10 cellular contexts compared by ENCODE assay signal in the genomic region with DNA sequence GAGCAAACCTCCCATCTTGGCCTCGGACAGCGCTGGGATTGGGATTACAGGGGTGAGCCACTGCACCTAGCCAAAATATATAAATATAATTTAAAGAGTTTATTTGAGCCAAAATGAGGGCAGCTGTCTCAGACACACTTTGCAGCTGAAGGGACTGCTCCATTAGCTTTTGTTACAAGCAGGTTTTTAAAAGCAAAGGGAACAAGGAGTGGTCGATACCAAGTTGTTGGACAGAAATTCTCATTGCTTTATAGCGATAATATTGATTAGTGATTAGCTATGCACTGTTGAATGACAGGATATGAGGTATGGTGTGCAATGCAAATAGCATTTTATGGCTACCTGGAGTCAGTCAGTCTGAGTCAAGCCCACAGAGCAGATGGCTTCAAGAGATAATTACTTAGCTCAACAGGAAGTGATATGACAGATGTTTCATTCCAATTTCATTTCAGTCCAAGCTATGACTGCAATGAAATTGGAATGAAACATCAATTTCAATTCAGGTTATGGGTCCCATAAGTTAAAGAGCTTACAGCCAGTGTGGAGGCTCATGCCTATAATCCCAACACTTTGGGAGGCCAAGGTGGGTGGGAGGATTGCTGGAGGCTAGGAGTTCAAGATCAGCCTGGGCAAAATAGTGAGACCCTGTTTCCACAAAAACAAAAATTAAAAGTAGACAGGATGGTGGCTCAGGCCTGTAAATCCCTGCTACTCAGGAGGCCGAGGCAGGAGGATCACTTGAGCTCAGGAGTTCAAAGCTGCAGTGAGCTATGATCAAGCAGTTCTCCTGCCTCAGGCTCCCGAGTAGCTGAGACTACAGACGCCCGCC. TPM values are rescaled to one million over a fixed set of nuclear protein-coding genes. Genes with fewer than 3 reads are reported as not detected.
DNase-seq lines count a peak whose midpoint lies in the region; ATAC-seq, FAIRE-seq and TF ChIP-seq lines count a peak whose summit lies in the region.
"Had no signal": no experiment of that assay in that cellular context is flagged by ENCODE, and none has a peak within 500 bp of the region (broad histone marks: within the 10 kb centered on the region; RNA-seq: fewer than 3 reads in every experiment).

No MANE protein-coding gene starts in this region.

- 0 out of 2 replicates have a peak, but pooled peaks have one; percentile 26 for TF ChIP-seq POLR2A in K562 (conservative IDR thresholded peaks at IDR 0.05)

- ATAC-seq in K562 (peak; percentile 95), HG03571 (IDR thresholded peaks at IDR 0.05; ENCODE audit: unreplicated experiment) (no peak)

- 48% methylated on average over 8 of the region's 8 CpGs for WGBS in K562 (ENCODE audit: insufficient coverage, low coverage, missing lambda C conversion rate)

- no peaks in the 10 kb centered on the region for H3K79me2 ChIP-seq in K562 (ENCODE audit: control insufficient read depth, insufficient read depth, low read length)

- CTCF ChIA-PET in K562 (lab: Yijun Ruan, JAX; ENCODE audit: low intra/inter-chr PET ratio) = no interaction called here

- no peaks in the 10 kb centered on the region for H3K9me3 ChIP-seq in K562 (replicated peaks; ENCODE audit: control insufficient read depth, insufficient read depth, low read depth, low read length)
- no peaks in the 10 kb centered on the region for H3K9me3 ChIP-seq in SJCRH30 (replicated peaks)
- H3K9me3 ChIP-seq: Caco-2 had no signal

- H2AFZ ChIP-seq in K562 (ENCODE audit: low read depth, low read length) = no peak overlapping the region

- no TSS peak for BruUV-seq in K562 (replicated peaks; lab: Mats Ljungman, UMichigan)

- H4K20me1 ChIP-seq in K562 (replicated peaks; ENCODE audit: control insufficient read depth, insufficient read depth, low read length) = no peaks in the 10 kb centered on the region

- peaks cover 70% of the 10 kb centered on the region for H3K36me3 ChIP-seq in K562 (ENCODE audit: control insufficient read depth, insufficient read depth, low read length)
- peaks cover 20% of the 10 kb centered on the region for H3K36me3 ChIP-seq in SJCRH30

- TF ChIP-seq RAD21 in K562 (CRISPR knock-in tag; conservative IDR thresholded peaks at IDR 0.05 in 1 of 2, IDR thresholded peaks at IDR 0.05 in 1 of 2) = no peak; a peak in 1 of 4 replicates

- H3K4me3 ChIP-seq in K562 = no peak overlapping the region
- H3K4me3 ChIP-seq in SJCRH30 = no peak overlapping the region

- peak; percentile 86 for FAIRE-seq in K562 (lab: Jason Lieb, UNC)

- no peaks in the 10 kb centered on the region for H3K9me1 ChIP-seq in K562 (ENCODE audit: control insufficient read depth, insufficient read depth, low read length)

- peak overlapping the region; percentile 67 for H3K4me2 ChIP-seq in K562 (ENCODE audit: insufficient read depth, low read length)

- H3K4me1 ChIP-seq in K562 (replicated peaks in 1 of 2; ENCODE audit: control insufficient read depth in 2 of 2, insufficient read depth in 2 of 2, low read length in 2 of 2) = peaks cover 5 to 13% of the 10 kb centered on the region in 2 experiments; a peak in 4 of 5 replicates
- peaks cover 2% of the 10 kb centered on the region; the same call in 1 of the 2 replicates for H3K4me1 ChIP-seq in SJCRH30
- H3K4me1 ChIP-seq: Caco-2 had no signal

- peak overlapping the region in 1 of 2 experiments; percentile 41; a peak in 2 of 4 replicates for H3K9ac ChIP-seq in K562 (ENCODE audit: insufficient read depth in 1 of 2, low read depth in 2 of 2, low read length in 2 of 2)

- TF ChIP-seq CTCF in K562 (IDR thresholded peaks at IDR 0.05 in 2 of 3, conservative IDR thresholded peaks at IDR 0.05 in 1 of 3; ENCODE audit: insufficient read depth in 2 of 3, low read depth in 1 of 3, low read length in 3 of 3) = no peak

- POLR2A ChIA-PET in K562 (lab: Yijun Ruan, JAX) = interaction anchor here (0.7 to 1.2 kb wide), 7 partner anchors 13 to 490 kb away, joined by 3 to 6 read pairs (median 3); a partner anchor contains a TSS

- H3K27ac ChIP-seq in K562 (ENCODE audit: extremely low read depth, low read depth, low read length) (peak overlapping the region; percentile 78), SJCRH30 (no peak overlapping the region)

- no peaks in the 10 kb centered on the region for H3K27me3 ChIP-seq in K562 (ENCODE audit: control insufficient read depth in 2 of 2, insufficient read depth in 2 of 2, low read length in 2 of 2)
- H3K27me3 ChIP-seq in SJCRH30 = no peaks in the 10 kb centered on the region

- intact Hi-C loops in K562 (cut with micrococcal nuclease) = no loop called here

- in situ Hi-C loops in K562 (cut with MboI) = no loop called here

- DNase-seq in A172 (ENCODE audit: low spot score) (peak; percentile 74), GF-D8 (lab: John Stamatoyannopoulos, UW) (peak; percentile 43), NCI-H446 treated with DMSO at 0.1 percent for 48 hours (lab: John Stamatoyannopoulos, UW) (peak; percentile 50), K562 (ENCODE audit: extremely low read depth in 1 of 4, low spot score in 3 of 4) (peak; percentile 53 to 83 (median 71)), SJCRH30 (no peak), activated gamma-delta T cell treated with Interleukin-2 at 50 U/mL for 16 hours (no peak)
- no peak for DNase-seq in stimulated activated CD8-positive, alpha-beta memory T cell treated with anti-CD3 and anti-CD28 coated beads, Interleukin-4, amount 100 ng/mL, for 48 hours
- DNase-seq: Caco-2, cerebellar nuclear complex had no signal

- peak; percentile 96 for TF ChIP-seq EP300 in K562 (IDR thresholded peaks at IDR 0.05; ENCODE audit: low read length)

TF ChIP-seq in K562, 482 proteins besides CTCF, POLR2A, EP300 and RAD21 (continues in another document):
- TF ChIP-seq EWSR1 (IDR thresholded peaks at IDR 0.05; ENCODE audit: borderline replicate concordance, low read depth, partially characterized antibody) = no peak
- TF ChIP-seq SPI1 (IDR thresholded peaks at IDR 0.05; ENCODE audit: borderline replicate concordance, low read depth, low read length) = peak; percentile 63; the same call in 1 of the 2 replicates
- TF ChIP-seq FOS (IDR thresholded peaks at IDR 0.05; ENCODE audit: extremely low read depth, insufficient read length) = peak; percentile 32
- TF ChIP-seq ARNT (IDR thresholded peaks at IDR 0.05) = 0 out of 4 replicates have a peak, but pooled peaks of 1 of the 2 experiments have one; percentile 68
- no peak for TF ChIP-seq POLR3G (IDR thresholded peaks at IDR 0.05; ENCODE audit: extremely low read depth, insufficient read length, insufficient replicate concordance)
- TF ChIP-seq, protein P1, sequence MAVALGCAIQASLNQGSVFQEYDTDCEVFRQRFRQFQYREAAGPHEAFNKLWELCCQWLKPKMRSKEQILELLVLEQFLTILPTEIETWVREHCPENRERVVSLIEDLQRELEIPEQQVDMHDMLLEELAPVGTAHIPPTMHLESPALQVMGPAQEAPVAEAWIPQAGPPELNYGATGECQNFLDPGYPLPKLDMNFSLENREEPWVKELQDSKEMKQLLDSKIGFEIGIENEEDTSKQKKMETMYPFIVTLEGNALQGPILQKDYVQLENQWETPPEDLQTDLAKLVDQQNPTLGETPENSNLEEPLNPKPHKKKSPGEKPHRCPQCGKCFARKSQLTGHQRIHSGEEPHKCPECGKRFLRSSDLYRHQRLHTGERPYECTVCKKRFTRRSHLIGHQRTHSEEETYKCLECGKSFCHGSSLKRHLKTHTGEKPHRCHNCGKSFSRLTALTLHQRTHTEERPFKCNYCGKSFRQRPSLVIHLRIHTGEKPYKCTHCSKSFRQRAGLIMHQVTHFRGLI (CRISPR knock-in tag; IDR thresholded peaks at IDR 0.05) = 0 out of 2 replicates have a peak, but pooled peaks have one; percentile 49

RNA-seq across cellular contexts. Expression of a gene that starts 23.1 kb away (rescaled TPM):
- 33.5 and 37.4 TPM in 2 replicates for total RNA-seq in A172 (2014; rRNA removed; shearing (Covaris generic))
- 85.8 and 132 TPM in 2 replicates for total RNA-seq in K562 (2011; cell fraction: chromatin; rRNA removed; ENCODE audit: low replicate concordance)
- 50.4 and 58.6 TPM in 2 replicates for total RNA-seq in K562 (2011; cell fraction: nucleolus; rRNA removed)
- 57.9 and 63.4 TPM in 2 replicates for total RNA-seq in K562 (2011; cell fraction: nucleoplasm; rRNA removed)
- 23.0 and 24.3 TPM in 2 replicates for total RNA-seq in K562 (2014; rRNA removed)
- 29.8 and 30.7 TPM in 2 replicates for total RNA-seq in K562 (2014; rRNA removed; fragmentation: Illumina TruSeq; extraction: Trizol)
- 29.1 and 32.0 TPM in 2 replicates for total RNA-seq in K562 (2015; rRNA removed; fragmentation: Illumina TruSeq; extraction: Trizol)
- total RNA-seq in K562 (2021) = 24.7 and 25.1 TPM in 2 replicates
- polyA plus RNA-seq in K562 (2011; rRNA removed) = 15.9 and 26.2 TPM in 2 replicates
- polyA plus RNA-seq in K562 (2011; cell fraction: cytosol; rRNA removed) = 11.8 and 12.5 TPM in 2 replicates
- polyA plus RNA-seq in K562 (2011; cell fraction: nucleus; rRNA removed) = 12.1 and 16.1 TPM in 2 replicates
- 16.6 and 17.6 TPM in 2 replicates for polyA plus RNA-seq in K562 (2012)
- 23.8 and 28.2 TPM in 2 replicates for polyA plus RNA-seq in K562 (2014; fragmentation: Illumina TruSeq; extraction: Trizol)
- 10 to 100 TPM; 17.4 to 31.4 TPM for polyA plus RNA-seq in K562 (2014; fragmentation: Nextera tagmentation; extraction: Ambion mirVana)
- 22.4 and 22.6 TPM in 2 replicates for polyA plus RNA-seq in K562 (2014; rRNA removed)
- polyA minus RNA-seq in K562 (2011; rRNA and poly(A)+ RNA removed) = 49.5 and 68.4 TPM in 2 replicates
- polyA minus RNA-seq in K562 (2011; cell fraction: cytosol; rRNA and poly(A)+ RNA removed) = 10.9 and 16.6 TPM in 2 replicates
- polyA minus RNA-seq in K562 (2011; cell fraction: nucleus; rRNA and poly(A)+ RNA removed) = 18.0 and 26.0 TPM in 2 replicates
- 21.8 and 25.3 TPM in 2 replicates for total RNA-seq in SJCRH30 (2014; rRNA removed; shearing (Covaris generic))

RNA-seq across cellular contexts. Expression of a gene that starts 24.4 kb away (rescaled TPM):
- 192 and 259 TPM in 2 replicates for total RNA-seq in A172 (2014; rRNA removed; shearing (Covaris generic))
- 11.1 and 27.7 TPM in 2 replicates for total RNA-seq in K562 (2011; cell fraction: chromatin; rRNA removed; ENCODE audit: low replicate concordance)
- total RNA-seq in K562 (2011; cell fraction: nucleolus; rRNA removed) = 13.4 and 14.0 TPM in 2 replicates
- 20.6 and 22.3 TPM in 2 replicates for total RNA-seq in K562 (2011; cell fraction: nucleoplasm; rRNA removed)
- total RNA-seq in K562 (2014; rRNA removed) (111 and 114 TPM in 2 replicates), K562 (2014; rRNA removed; fragmentation: Illumina TruSeq; extraction: Trizol) (117 and 131 TPM in 2 replicates), K562 (2015; rRNA removed; fragmentation: Illumina TruSeq; extraction: Trizol) (106 and 119 TPM in 2 replicates), K562 (2021) (109 and 116 TPM in 2 replicates)
- polyA plus RNA-seq in K562 (2011; rRNA removed) (63.3 and 111 TPM in 2 replicates), K562 (2014; fragmentation: Illumina TruSeq; extraction: Trizol) (159 and 174 TPM in 2 replicates), K562 (2014; fragmentation: Nextera tagmentation; extraction: Ambion mirVana) (100 to 1,000 TPM; 105 to 150 TPM), K562 (2014; rRNA removed) (110 and 131 TPM in 2 replicates)
- 23.5 and 29.8 TPM in 2 replicates for polyA plus RNA-seq in K562 (2011; cell fraction: cytosol; rRNA removed)
- polyA plus RNA-seq in K562 (2011; cell fraction: nucleus; rRNA removed) = 14.0 and 15.3 TPM in 2 replicates
- 86.2 and 93.7 TPM in 2 replicates for polyA plus RNA-seq in K562 (2012)
- 78.7 and 101 TPM in 2 replicates for polyA minus RNA-seq in K562 (2011; rRNA and poly(A)+ RNA removed)
- 55.4 and 57.2 TPM in 2 replicates for polyA minus RNA-seq in K562 (2011; cell fraction: cytosol; rRNA and poly(A)+ RNA removed)
- polyA minus RNA-seq in K562 (2011; cell fraction: nucleus; rRNA and poly(A)+ RNA removed) = 13.6 and 18.1 TPM in 2 replicates
- total RNA-seq in SJCRH30 (2014; rRNA removed; shearing (Covaris generic)) = 90.0 and 97.9 TPM in 2 replicates

Comparison
In these comparisons a context has a peak if more than half of its experiments do, and no peak if none do; other contexts are left out.
1. DNase-seq: peak in A172 (single experiment), GF-D8 (single experiment), NCI-H446 treated with DMSO at 0.1 percent for 48 hours (single experiment) and K562 (4 of 4); none in SJCRH30 (0 of 2), stimulated activated CD8-positive, alpha-beta memory T cell treated with anti-CD3 and anti-CD28 coated beads, Interleukin-4, amount 100 ng/mL, for 48 hours (single experiment) and activated gamma-delta T cell treated with Interleukin-2 at 50 U/mL for 16 hours (single experiment).